8 cellular contexts compared by ENCODE assay signal in genomic region chr3:64399205-64399800, GRCh38.
DNase-seq lines count a peak whose midpoint lies in the region; ATAC-seq and TF ChIP-seq lines count a peak whose summit lies in the region.

No MANE protein-coding gene starts in this region.

- no peaks in the 10 kb centered on the region for H3K79me2 ChIP-seq in PC-9 (ENCODE audit: low read depth)

- no peak overlapping the region for H3K4me2 ChIP-seq in PC-9

- no TSS peak for BruUV-seq in PC-9 (replicated peaks; lab: Mats Ljungman, UMichigan)

- peak; percentile 76 for ATAC-seq in HG03280 (IDR thresholded peaks at IDR 0.05; ENCODE audit: unreplicated experiment)
- ATAC-seq in HG02678 (IDR thresholded peaks at IDR 0.05; ENCODE audit: unreplicated experiment): no peak

- H3K4me1 ChIP-seq in PC-9 (replicated peaks; ENCODE audit: insufficient read depth): no peaks in the 10 kb centered on the region

- H3K36me3 ChIP-seq in PC-9 (ENCODE audit: low read depth): no peaks in the 10 kb centered on the region

- no peak overlapping the region for H3K27ac ChIP-seq in PC-9

- H3K4me3 ChIP-seq in PC-9: no peak overlapping the region

- peak; percentile 76 for TF ChIP-seq CTCF in PC-9 (conservative IDR thresholded peaks at IDR 0.05)

- CTCF ChIA-PET in PC-9 (lab: Charles Lee): no interaction called here

- H3K9me3 ChIP-seq in PC-9 (ENCODE audit: insufficient read depth, low read depth): no peaks in the 10 kb centered on the region

- H3K27me3 ChIP-seq in PC-9 (ENCODE audit: insufficient read depth, low read depth): no peaks in the 10 kb centered on the region

- H3F3A ChIP-seq in PC-9 (ENCODE audit: insufficient read depth, low read depth): no peaks in the 10 kb centered on the region

- no peak overlapping the region for H2AFZ ChIP-seq in PC-9

- H3K9me2 ChIP-seq in PC-9 (ENCODE audit: insufficient read depth): no peaks in the 10 kb centered on the region

- intact Hi-C loops in PC-9 (cut with micrococcal nuclease; ENCODE audit: unreplicated experiment): loop anchor here (1.0 to 5.0 kb wide), 4 partner anchors 47 to 369 kb away; no protein-coding TSS in a partner anchor

- POLR2A ChIA-PET in PC-9 (lab: Charles Lee; ENCODE audit: unreplicated experiment): interaction anchor here (0.6 kb wide), 1 partner anchor 184 kb away, joined by 3 read pairs; no protein-coding TSS in a partner anchor

- H4K20me1 ChIP-seq in PC-9 (ENCODE audit: insufficient read depth): no peaks in the 10 kb centered on the region

- TF ChIP-seq POLR2A in erythroblast (IDR thresholded peaks at IDR 0.05; ENCODE audit: low read length): no peak

- peak; percentile 17 to 19 for DNase-seq in activated T-cell treated with anti-CD3 and anti-CD28 coated beads, Interleukin-2, amount 50 U/mL, for 48 hours
- DNase-seq in activated T-cell treated with anti-CD3 and anti-CD28 coated beads, Interleukin-2, amount 50 U/mL, for 1 hour: no peak
- DNase-seq in PC-9 (peak in 1 of 2 experiments; percentile 35), erythroblast (lab: John Stamatoyannopoulos, UW) (peak; percentile 4 to 24), myocyte (ENCODE audit: low read depth) (peak; percentile 79), T-helper 9 cell (no peak)

Comparison
In these comparisons a context has a peak if more than half of its experiments do, and no peak if none do; other contexts are left out.
1. DNase-seq: peak in activated T-cell treated with anti-CD3 and anti-CD28 coated beads, Interleukin-2, amount 50 U/mL, for 48 hours (2 of 2), erythroblast (2 of 2) and myocyte (single experiment); none in activated T-cell treated with anti-CD3 and anti-CD28 coated beads, Interleukin-2, amount 50 U/mL, for 1 hour (single experiment) and T-helper 9 cell (single experiment).